ENCODE assay signal across 22 cellular contexts in the genomic region with DNA sequence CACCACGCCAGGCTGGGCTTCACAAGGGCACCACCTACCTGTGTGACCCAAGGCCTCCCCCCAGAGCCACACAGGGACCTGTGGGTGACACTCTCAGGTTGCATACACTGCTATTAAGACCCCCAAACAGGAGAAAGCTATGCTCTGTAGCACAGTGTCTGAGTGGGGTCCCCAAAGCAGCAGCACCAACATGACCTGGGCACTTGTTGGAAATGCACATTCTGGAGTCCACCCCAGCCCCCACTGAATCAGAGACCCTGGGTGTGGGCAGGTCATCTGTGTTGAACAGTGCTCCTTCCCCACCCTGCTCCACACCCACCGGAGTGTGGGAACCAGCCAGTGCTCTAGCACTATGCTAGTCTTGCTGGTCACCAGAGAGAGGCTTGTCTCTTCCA.
"Had no signal": no experiment of that assay in that cellular context is flagged by ENCODE, and none has a peak within 500 bp of the region (broad histone marks: within the 10 kb centered on the region; RNA-seq: fewer than 3 reads in every experiment).

No MANE protein-coding gene starts in this region.

- H3K4me1 ChIP-seq: body of pancreas, esophagus squamous epithelium, gastrocnemius medialis, upper lobe of left lung had no signal

- ATAC-seq: activated CD4-positive, alpha-beta T cell treated with anti-CD3 and anti-CD28 coated beads for 36 hours; activated CD8-positive, alpha-beta memory T cell treated with anti-CD3 and anti-CD28 coated beads, Interleukin-2, amount 10 ng/mL, durations not matched to agents 7 days and 5 days; activated naive CD8-positive, alpha-beta T cell treated with anti-CD3 and anti-CD28 coated beads, Interleukin-2, amount 50 U/mL, for 24 hours; gastrocnemius medialis; left ventricle myocardium superior; sciatic nerve; WTC11 had no signal

- H3K36me3 Mint-ChIP-seq: activated CD8-positive, alpha-beta memory T cell treated with anti-CD3 and anti-CD28 coated beads, Interleukin-2, amount 10 ng/mL, durations not matched to agents 7 days and 5 days; WTC11 had no signal

- H3K27ac Mint-ChIP-seq: activated CD4-positive, alpha-beta T cell treated with anti-CD3 and anti-CD28 coated beads for 36 hours; activated CD8-positive, alpha-beta memory T cell treated with anti-CD3 and anti-CD28 coated beads, Interleukin-2, amount 10 ng/mL, durations not matched to agents 7 days and 5 days; activated naive CD8-positive, alpha-beta T cell treated with anti-CD3 and anti-CD28 coated beads, Interleukin-2, amount 50 U/mL, for 24 hours; activated T-helper 1 cell treated with anti-CD3 and anti-CD28 coated beads, Interleukin-12 subunit alpha, Interleukin-12 subunit beta, Interleukin-2, Interleukin-4 antibody, amounts not matched to agents 30 ng/mL and 10 ng/mL and 1 ng/mL, durations not matched to agents 14 hours and 24 hours and 36 hours; T-helper 1 cell treated with Interleukin-12 subunit alpha and Interleukin-12 subunit beta and Interleukin-4 antibody, amounts not matched to agents 30 μg/mL and 1 μg/mL, for 36 hours; WTC11 had no signal

- H3K27me3 ChIP-seq: body of pancreas, esophagus squamous epithelium, gastrocnemius medialis, upper lobe of left lung had no signal

- H3K4me3 ChIP-seq: body of pancreas, esophagus squamous epithelium, gastrocnemius medialis, upper lobe of left lung had no signal

- H3K4me3 Mint-ChIP-seq: activated CD4-positive, alpha-beta T cell treated with anti-CD3 and anti-CD28 coated beads for 36 hours; activated CD8-positive, alpha-beta memory T cell treated with anti-CD3 and anti-CD28 coated beads, Interleukin-2, amount 10 ng/mL, durations not matched to agents 7 days and 5 days; activated naive CD8-positive, alpha-beta T cell treated with anti-CD3 and anti-CD28 coated beads, Interleukin-2, amount 50 U/mL, for 24 hours; activated T-helper 1 cell treated with anti-CD3 and anti-CD28 coated beads, Interleukin-12 subunit alpha, Interleukin-12 subunit beta, Interleukin-2, Interleukin-4 antibody, amounts not matched to agents 30 ng/mL and 10 ng/mL and 1 ng/mL, durations not matched to agents 14 hours and 24 hours and 36 hours; T-helper 1 cell treated with Interleukin-12 subunit alpha and Interleukin-12 subunit beta and Interleukin-4 antibody, amounts not matched to agents 30 μg/mL and 1 μg/mL, for 36 hours; WTC11 had no signal

- H3K4me1 Mint-ChIP-seq: activated CD4-positive, alpha-beta T cell treated with anti-CD3 and anti-CD28 coated beads for 36 hours; activated CD8-positive, alpha-beta memory T cell treated with anti-CD3 and anti-CD28 coated beads, Interleukin-2, amount 10 ng/mL, durations not matched to agents 7 days and 5 days; activated naive CD8-positive, alpha-beta T cell treated with anti-CD3 and anti-CD28 coated beads, Interleukin-2, amount 50 U/mL, for 24 hours had no signal

- H3K27me3 Mint-ChIP-seq: activated CD4-positive, alpha-beta T cell treated with anti-CD3 and anti-CD28 coated beads for 36 hours; activated CD8-positive, alpha-beta memory T cell treated with anti-CD3 and anti-CD28 coated beads, Interleukin-2, amount 10 ng/mL, durations not matched to agents 7 days and 5 days; activated naive CD8-positive, alpha-beta T cell treated with anti-CD3 and anti-CD28 coated beads, Interleukin-2, amount 50 U/mL, for 24 hours had no signal

- DNase-seq: activated CD4-positive, alpha-beta T cell treated with anti-CD3 and anti-CD28 coated beads for 36 hours; activated CD4-positive, alpha-beta T cell treated with anti-CD3 and anti-CD28 coated beads, Interleukin-2, amount 50 U/mL, for 48 hours; activated CD8-positive, alpha-beta memory T cell treated with anti-CD3 and anti-CD28 coated beads, Interleukin-2, amount 10 ng/mL, durations not matched to agents 7 days and 5 days; activated gamma-delta T cell; activated naive CD4-positive, alpha-beta T cell treated with anti-CD3 and anti-CD28 coated beads, Interleukin-2, amount 50 U/mL, for 16 hours; activated naive CD8-positive, alpha-beta T cell treated with anti-CD3 and anti-CD28 coated beads, Interleukin-2, amount 50 U/mL, for 24 hours; esophagus squamous epithelium; gastrocnemius medialis; hypothalamus; left ventricle myocardium superior; occipital lobe; posterior cingulate gyrus; small intestine; stimulated activated CD4-positive, alpha-beta T cell treated with anti-CD3 and anti-CD28 coated beads, Interleukin-15, amount 100 ng/mL, for 24 hours; stimulated activated naive CD4-positive, alpha-beta T cell; T1000 had no signal

- H3K9me3 ChIP-seq: body of pancreas, esophagus squamous epithelium, gastrocnemius medialis, upper lobe of left lung had no signal

- H3K36me3 ChIP-seq: upper lobe of left lung had no signal

- H3K27ac ChIP-seq: body of pancreas, esophagus squamous epithelium, gastrocnemius medialis, upper lobe of left lung had no signal
